In the genomic region with DNA sequence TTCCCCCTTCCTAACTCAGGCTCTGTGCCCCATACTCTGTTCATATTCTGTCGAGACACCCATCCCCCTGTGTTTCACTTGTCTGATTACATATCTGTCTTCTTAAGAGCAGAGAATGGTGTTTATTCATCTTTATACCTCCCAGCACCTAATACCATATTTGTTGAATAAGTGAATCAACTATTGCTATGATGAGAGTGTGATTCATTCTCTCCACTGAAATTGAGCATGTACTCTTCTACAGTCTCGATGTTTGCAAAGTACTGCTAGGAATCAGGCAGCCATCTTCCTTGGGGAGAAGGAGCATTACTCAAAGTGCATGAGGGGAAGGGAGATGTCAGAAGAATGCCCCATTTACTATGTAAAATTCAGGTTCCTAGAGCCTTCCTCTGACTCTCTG, we compare ENCODE assay signal across 24 cellular contexts. TPM values are rescaled to one million over a fixed set of nuclear protein-coding genes. Genes with fewer than 3 reads are reported as not detected.
DNase-seq lines count a peak whose midpoint lies in the region; ATAC-seq, FAIRE-seq and TF ChIP-seq lines count a peak whose summit lies in the region.
"Had no signal": no experiment of that assay in that cellular context is flagged by ENCODE, and none has a peak within 500 bp of the region (broad histone marks: within the 10 kb centered on the region; RNA-seq: fewer than 3 reads in every experiment).

No MANE protein-coding gene starts in this region.

- TF ChIP-seq EP300 in A549 (IDR thresholded peaks at IDR 0.05) = no peak

- H2BK5ac ChIP-seq in mesenchymal stem cell (ENCODE audit: low read depth, low read length, poor library complexity, severe bottlenecking) = no peak overlapping the region

- no peak overlapping the region for H3K9ac ChIP-seq in mesenchymal stem cell (ENCODE audit: low read length)

- no peak overlapping the region for H2AFZ ChIP-seq in mesenchymal stem cell (ENCODE audit: low read depth, low read length)

- peaks cover 5% of the 10 kb centered on the region for H3K79me1 ChIP-seq in mesenchymal stem cell (replicated peaks; ENCODE audit: low read length, poor library complexity, severe bottlenecking)

- in situ Hi-C loops in brain microvascular endothelial cell (cut with HindIII; ENCODE audit: low pct_ligation_motif_present, low sequenced_read_pairs) = no loop called here

- TF ChIP-seq POLR2A in A549 (IDR thresholded peaks at IDR 0.05; ENCODE audit: low read length) (no peak), H54 (IDR thresholded peaks at IDR 0.05; ENCODE audit: low read depth, low read length) (no peak)

- intact Hi-C loops in tibial artery (cut with DNase I; ENCODE audit: low total_unique reads) = no loop called here

- H2BK15ac ChIP-seq in mesenchymal stem cell (ENCODE audit: low read depth, poor library complexity, severe bottlenecking) = no peak overlapping the region

- H4K91ac ChIP-seq in mesenchymal stem cell (ENCODE audit: low read length) = no peak overlapping the region

- TF ChIP-seq RAD21 in A549 (conservative IDR thresholded peaks at IDR 0.05 in 1 of 2, IDR thresholded peaks at IDR 0.05 in 1 of 2) = no peak

- H3K14ac ChIP-seq in mesenchymal stem cell (ENCODE audit: low read length in 2 of 2) = no peak overlapping the region

- H2BK120ac ChIP-seq in mesenchymal stem cell (ENCODE audit: low read depth, low read length) = no peak overlapping the region

- no peak overlapping the region for H3K23ac ChIP-seq in mesenchymal stem cell (ENCODE audit: low read length in 2 of 2)

- H2AK5ac ChIP-seq in mesenchymal stem cell (ENCODE audit: low read length, severe bottlenecking) = no peak overlapping the region

- TF ChIP-seq CTCF in A549 (IDR thresholded peaks at IDR 0.05) (no peak), brain microvascular endothelial cell (IDR thresholded peaks at IDR 0.05; ENCODE audit: low read depth, low read length, missing control alignments) (no peak), tibial artery (IDR thresholded peaks at IDR 0.05) (no peak)

- 19% methylated on average over 2 of the region's 2 CpGs for WGBS in A549 (ENCODE audit: missing lambda C conversion rate)
- WGBS in mesenchymal stem cell = 79% methylated on average over 2 of the region's 2 CpGs

- H4K8ac ChIP-seq in mesenchymal stem cell (ENCODE audit: low read length) = no peak overlapping the region

- H3K9me3 ChIP-seq in A549 (no peaks in the 10 kb centered on the region), mesenchymal stem cell (ENCODE audit: control insufficient read depth, low read length) (no peaks in the 10 kb centered on the region), tibial artery (no peaks in the 10 kb centered on the region)
- H3K9me3 ChIP-seq: BE2C, breast epithelium, esophagus squamous epithelium, lower lobe of right lung had no signal

- ATAC-seq in A549 (peak; percentile 34 to 42; a peak in 4 of 6 replicates), GM19035 (IDR thresholded peaks at IDR 0.05; ENCODE audit: unreplicated experiment) (no peak), HG03460 (IDR thresholded peaks at IDR 0.05; ENCODE audit: unreplicated experiment) (no peak)
- ATAC-seq: activated T-cell treated with anti-CD3 and anti-CD28 coated beads, Interleukin-2, amount 50 U/mL, for 4 hours had no signal

- H3K4me3 ChIP-seq in A549 (no peak overlapping the region), brain microvascular endothelial cell (ENCODE audit: low read depth, low read length) (no peak overlapping the region), mesenchymal stem cell (ENCODE audit: insufficient read depth in 1 of 2, low read depth in 1 of 2, low read length in 2 of 2) (peak overlapping the region in 1 of 2 experiments; percentile 17), tibial artery (no peak overlapping the region)
- H3K4me3 ChIP-seq: breast epithelium, esophagus squamous epithelium, lower lobe of right lung, SK-N-MC, skin epidermis had no signal

- no peak overlapping the region for H3K18ac ChIP-seq in mesenchymal stem cell (ENCODE audit: low read depth in 1 of 2, low read length in 2 of 2)

- H3K27me3 ChIP-seq in brain microvascular endothelial cell (replicated peaks) (no peaks in the 10 kb centered on the region), mesenchymal stem cell (ENCODE audit: control insufficient read depth in 1 of 2, insufficient read depth in 1 of 2, low read length in 2 of 2) (peaks cover 0 to 6% of the 10 kb centered on the region in 2 experiments), tibial artery (no peaks in the 10 kb centered on the region)
- H3K27me3 ChIP-seq: BE2C, breast epithelium had no signal

- no peak overlapping the region for H3K4ac ChIP-seq in mesenchymal stem cell (ENCODE audit: low read depth in 1 of 2, low read length in 2 of 2)

- CTCF ChIA-PET in A549 (lab: Yijun Ruan, JAX) = no interaction called here

- H3K4me2 ChIP-seq in A549 = peak overlapping the region; percentile 79
- no peak overlapping the region for H3K4me2 ChIP-seq in mesenchymal stem cell (ENCODE audit: low read length, poor library complexity, severe bottlenecking)

- H3K4me1 ChIP-seq in A549 = peaks cover 40% of the 10 kb centered on the region
- peaks cover 16% of the 10 kb centered on the region for H3K4me1 ChIP-seq in mesenchymal stem cell (ENCODE audit: control insufficient read depth, insufficient read depth, low read depth, low read length)
- peaks cover 0 to 65% (median 22%) of the 10 kb centered on the region in 4 donors for H3K4me1 ChIP-seq in tibial artery
- H3K4me1 ChIP-seq: BE2C, breast epithelium, esophagus squamous epithelium, lower lobe of right lung had no signal

- no peaks in the 10 kb centered on the region for H3K36me3 ChIP-seq in brain microvascular endothelial cell (replicated peaks)
- no peaks in the 10 kb centered on the region for H3K36me3 ChIP-seq in mesenchymal stem cell (ENCODE audit: control insufficient read depth in 1 of 2, insufficient read depth in 2 of 2, low read depth in 1 of 2, low read length in 2 of 2)
- H3K36me3 ChIP-seq in tibial artery = no peaks in the 10 kb centered on the region
- H3K36me3 ChIP-seq: BE2C, breast epithelium, esophagus squamous epithelium, lower lobe of right lung had no signal

- DNase-seq in A549 (ENCODE audit: low read depth in 1 of 2, low spot score in 1 of 2) = peak in 1 of 2 experiments; percentile 3
- DNase-seq in H54 (ENCODE audit: insufficient read length, low spot score) = no peak
- DNase-seq in brain microvascular endothelial cell = no peak
- DNase-seq in mesenchymal stem cell = no peak
- no peak for DNase-seq in tibial artery
- no peak for DNase-seq in NCI-H2029 treated with DMSO at 0.1 percent for 48 hours (lab: John Stamatoyannopoulos, UW)
- DNase-seq: activated CD4-positive, alpha-beta T cell treated with anti-CD3 and anti-CD28 coated beads for 48 hours; activated naive CD4-positive, alpha-beta T cell; activated T-cell treated with anti-CD3 and anti-CD28 coated beads, Interleukin-2, amount 50 U/mL, for 4 hours; BE2C; cortex of kidney; esophagus squamous epithelium; lower lobe of right lung; NCI-H1694; NCI-H2171 treated with DMSO at 0.1 percent for 48 hours; NCI-H524 treated with DMSO at 0.1 percent for 48 hours; stimulated activated CD4-positive, alpha-beta T cell treated with anti-CD3 and anti-CD28 coated beads, Interleukin-1b, Interleukin-23, amount 100 ng/mL, for 48 hours; substantia nigra had no signal

- H2BK12ac ChIP-seq in mesenchymal stem cell (ENCODE audit: low read length in 2 of 2) = no peak overlapping the region

- FAIRE-seq in A549 (lab: Jason Lieb, UNC) (no peak), H54 (lab: Jason Lieb, UNC) (peak; percentile 70)

- H3K27ac ChIP-seq in A549 = peak overlapping the region; percentile 78 to 80
- H3K27ac ChIP-seq in brain microvascular endothelial cell = peak overlapping the region; percentile 48
- peak overlapping the region; percentile 85 for H3K27ac ChIP-seq in mesenchymal stem cell (ENCODE audit: low read length, poor library complexity, severe bottlenecking)
- peak overlapping the region in 1 of 2 donors; percentile 25 for H3K27ac ChIP-seq in tibial artery
- H3K27ac ChIP-seq: esophagus squamous epithelium, lower lobe of right lung, SK-N-MC, VCaP had no signal

- POLR2A ChIA-PET in A549 (lab: Yijun Ruan, JAX) = no interaction called here

TF ChIP-seq in A549, 52 proteins besides CTCF, POLR2A, EP300 and RAD21:
- TF ChIP-seq HOXB13 (CRISPR knock-in tag; IDR thresholded peaks at IDR 0.05; ENCODE audit: low read depth) (no peak), MYC (IDR thresholded peaks at IDR 0.05; ENCODE audit: borderline replicate concordance, low read length) (no peak)
TF ChIP-seq in A549: peak in this region for 0.

RNA-seq across cellular contexts. Expression of a gene that starts 27.0 kb away (rescaled TPM):
- polyA plus RNA-seq in A549 (2011; rRNA removed) (0.04 and 0.08 TPM in 2 replicates), A549 (2017; fragmentation: RNase III; extraction: RNeasy Plus Mini Kit Qiagen cat#74134 plus additional on column Dnase treatment) (0.03 TPM in 1 of 3 replicates, not detected in the others)
- 0.01 and 0.03 TPM in 2 replicates for polyA plus RNA-seq in A549 (2012; cell fraction: cytosol; rRNA removed)
- 0.01 and 0.02 TPM in 2 replicates for polyA plus RNA-seq in A549 (2012; cell fraction: nucleus; rRNA removed)
- 0.21 TPM in 1 of 2 replicates, not detected in the other for polyA minus RNA-seq in A549 (2011; rRNA and poly(A)+ RNA removed)
- polyA plus RNA-seq in mesenchymal stem cell (2013, experiment 1 of 2) = 0.15 TPM
- polyA plus RNA-seq in mesenchymal stem cell (2013, experiment 2 of 2) = 0.15 TPM

Comparison
In these comparisons a context has a peak if more than half of its experiments do, and no peak if none do; other contexts are left out.
1. ATAC-seq: peak in A549 (2 of 2); none in GM19035 (single experiment) and HG03460 (single experiment).